10 cellular contexts compared by ENCODE assay signal in genomic region chr1:89553195-89553584, GRCh38. TPM values are rescaled to one million over a fixed set of nuclear protein-coding genes. Genes with fewer than 3 reads are reported as not detected.
A peak's percentile ranks its signal among the peaks of the same experiment; 100 is the strongest.
DNase-seq lines count a peak whose midpoint lies in the region; ATAC-seq and TF ChIP-seq lines count a peak whose summit lies in the region.
"Had no signal": no experiment of that assay in that cellular context is flagged by ENCODE, and none has a peak within 500 bp of the region (broad histone marks: within the 10 kb centered on the region; RNA-seq: fewer than 3 reads in every experiment).

No MANE protein-coding gene starts in this region.

- no peak overlapping the region for H3K4me3 Mint-ChIP-seq in activated CD4-positive, alpha-beta memory T cell treated with anti-CD3 and anti-CD28 coated beads for 36 hours
- H3K4me3 Mint-ChIP-seq in activated CD4-positive, alpha-beta memory T cell treated with anti-CD3 and anti-CD28 coated beads, Interleukin-2, amount 10 ng/mL, durations not matched to agents 7 days and 5 days: no peak overlapping the region

- 26 to 36% methylated on average over 1 of the region's 1 CpG for WGBS in body of pancreas, 2 donors
- WGBS in spleen, 5 donors: 70 to 95% (median 76%) methylated on average over 1 of the region's 1 CpG

- no peak for TF ChIP-seq POLR2A in body of pancreas (IDR thresholded peaks at IDR 0.05)
- TF ChIP-seq POLR2A in spleen (IDR thresholded peaks at IDR 0.05): no peak

- H3K4me1 ChIP-seq in body of pancreas: peaks cover 41% of the 10 kb centered on the region
- peaks cover 10 to 70% (median 19%) of the 10 kb centered on the region in 6 donors for H3K4me1 ChIP-seq in spleen

- intact Hi-C loops in activated CD4-positive, alpha-beta memory T cell treated with anti-CD3 and anti-CD28 coated beads for 36 hours (cut with micrococcal nuclease): no loop called here
- intact Hi-C loops in body of pancreas (cut with DNase I) (no loop called here), spleen (cut with DNase I; ENCODE audit: low total_unique reads) (no loop called here)

- H3K9me3 ChIP-seq in body of pancreas (no peaks in the 10 kb centered on the region), spleen (no peaks in the 10 kb centered on the region)

- POLR2A ChIA-PET in activated CD4-positive, alpha-beta memory T cell treated with anti-CD3 and anti-CD28 coated beads for 36 hours (lab: Charles Lee): no interaction called here
- POLR2A ChIA-PET in activated CD4-positive, alpha-beta memory T cell treated with anti-CD3 and anti-CD28 coated beads, Interleukin-2, amount 10 ng/mL, durations not matched to agents 7 days and 5 days (lab: Charles Lee): no interaction called here

- DNase-seq in activated CD4-positive, alpha-beta memory T cell treated with anti-CD3 and anti-CD28 coated beads for 36 hours: no peak
- DNase-seq in activated CD4-positive, alpha-beta memory T cell treated with anti-CD3 and anti-CD28 coated beads, Interleukin-2, amount 10 ng/mL, durations not matched to agents 7 days and 5 days: no peak
- DNase-seq in NCI-H2029 (lab: John Stamatoyannopoulos, UW) (peak; percentile 90), body of pancreas (peak in 1 of 4 donors; percentile 31), spleen (no peak), DMS 273 treated with DMSO at 0.1 percent for 48 hours (lab: John Stamatoyannopoulos, UW) (no peak), GOT3 (lab: John Stamatoyannopoulos, UW) (no peak)
- DNase-seq: C1 segment of cervical spinal cord, SW 1271 had no signal

- CTCF ChIA-PET in activated CD4-positive, alpha-beta memory T cell treated with anti-CD3 and anti-CD28 coated beads for 36 hours (lab: Charles Lee): interaction anchor here (0.6 kb wide), 1 partner anchor 209 kb away, joined by 3 read pairs; no protein-coding TSS in a partner anchor
- CTCF ChIA-PET in activated CD4-positive, alpha-beta memory T cell treated with anti-CD3 and anti-CD28 coated beads, Interleukin-2, amount 10 ng/mL, durations not matched to agents 7 days and 5 days (lab: Charles Lee): no interaction called here

- no peak for TF ChIP-seq CTCF in body of pancreas (IDR thresholded peaks at IDR 0.05)
- no peak for TF ChIP-seq CTCF in spleen (IDR thresholded peaks at IDR 0.05 in 8 of 11, conservative IDR thresholded peaks at IDR 0.05 in 3 of 11)

- peaks cover 69% of the 10 kb centered on the region for H3K36me3 Mint-ChIP-seq in activated CD4-positive, alpha-beta memory T cell treated with anti-CD3 and anti-CD28 coated beads for 36 hours
- H3K36me3 Mint-ChIP-seq in activated CD4-positive, alpha-beta memory T cell treated with anti-CD3 and anti-CD28 coated beads, Interleukin-2, amount 10 ng/mL, durations not matched to agents 7 days and 5 days (ENCODE audit: low read depth): peaks cover 60% of the 10 kb centered on the region

- no peak overlapping the region for H3K4me3 ChIP-seq in body of pancreas
- no peak overlapping the region for H3K4me3 ChIP-seq in spleen

- peak overlapping the region; percentile 44 to 90 (median 82) for H3K27ac ChIP-seq in body of pancreas
- H3K27ac ChIP-seq in spleen: peak overlapping the region; percentile 6 to 76 (median 72)

- peaks cover 81% of the 10 kb centered on the region for H3K4me1 Mint-ChIP-seq in activated CD4-positive, alpha-beta memory T cell treated with anti-CD3 and anti-CD28 coated beads for 36 hours (ENCODE audit: low read depth)
- peaks cover 34% of the 10 kb centered on the region for H3K4me1 Mint-ChIP-seq in activated CD4-positive, alpha-beta memory T cell treated with anti-CD3 and anti-CD28 coated beads, Interleukin-2, amount 10 ng/mL, durations not matched to agents 7 days and 5 days

- ATAC-seq in body of pancreas: peak; percentile 62
- no peak for ATAC-seq in GM19455 (IDR thresholded peaks at IDR 0.05; ENCODE audit: unreplicated experiment)

- H3K9me3 Mint-ChIP-seq in activated CD4-positive, alpha-beta memory T cell treated with anti-CD3 and anti-CD28 coated beads for 36 hours: no peaks in the 10 kb centered on the region
- H3K9me3 Mint-ChIP-seq in activated CD4-positive, alpha-beta memory T cell treated with anti-CD3 and anti-CD28 coated beads, Interleukin-2, amount 10 ng/mL, durations not matched to agents 7 days and 5 days: peaks cover 4% of the 10 kb centered on the region

- H3K27me3 ChIP-seq in body of pancreas (no peaks in the 10 kb centered on the region), spleen (replicated peaks in 1 of 7) (no peaks in the 10 kb centered on the region)

- no peaks in the 10 kb centered on the region for H3K27me3 Mint-ChIP-seq in activated CD4-positive, alpha-beta memory T cell treated with anti-CD3 and anti-CD28 coated beads for 36 hours
- H3K27me3 Mint-ChIP-seq in activated CD4-positive, alpha-beta memory T cell treated with anti-CD3 and anti-CD28 coated beads, Interleukin-2, amount 10 ng/mL, durations not matched to agents 7 days and 5 days: no peaks in the 10 kb centered on the region

- H3K27ac Mint-ChIP-seq in activated CD4-positive, alpha-beta memory T cell treated with anti-CD3 and anti-CD28 coated beads for 36 hours: peak overlapping the region; percentile 79
- H3K27ac Mint-ChIP-seq in activated CD4-positive, alpha-beta memory T cell treated with anti-CD3 and anti-CD28 coated beads, Interleukin-2, amount 10 ng/mL, durations not matched to agents 7 days and 5 days: no peak overlapping the region

- H3K36me3 ChIP-seq in body of pancreas (replicated peaks in 1 of 2; ENCODE audit: insufficient read depth in 1 of 2, low read depth in 2 of 2): no peaks in the 10 kb centered on the region
- peaks cover 0 to 7% (median 0%) of the 10 kb centered on the region in 6 donors for H3K36me3 ChIP-seq in spleen

RNA-seq across cellular contexts. Expression of gene LRRC8B, which starts 28.6 kb away (rescaled TPM):
- 10 to 100 TPM; 41.1 to 42.1 TPM for total RNA-seq in activated CD4-positive, alpha-beta memory T cell treated with anti-CD3 and anti-CD28 coated beads for 36 hours
- total RNA-seq in activated CD4-positive, alpha-beta memory T cell treated with anti-CD3 and anti-CD28 coated beads, Interleukin-2, amount 10 ng/mL, durations not matched to agents 7 days and 5 days: 10 to 100 TPM; 21.3 to 21.7 TPM
- total RNA-seq in body of pancreas (10 to 100 TPM in 1 of 2 donors, 1 to 10 TPM in 1; 6.0 to 23.4 TPM), spleen (10 to 100 TPM; 11.6 to 22.5 (median 14.3) TPM)
- polyA plus RNA-seq in spleen: 1 to 10 TPM; 1.7 to 3.0 (median 2.0) TPM
